Comparison of ENCODE assay signal across 15 cellular contexts in the genomic region with DNA sequence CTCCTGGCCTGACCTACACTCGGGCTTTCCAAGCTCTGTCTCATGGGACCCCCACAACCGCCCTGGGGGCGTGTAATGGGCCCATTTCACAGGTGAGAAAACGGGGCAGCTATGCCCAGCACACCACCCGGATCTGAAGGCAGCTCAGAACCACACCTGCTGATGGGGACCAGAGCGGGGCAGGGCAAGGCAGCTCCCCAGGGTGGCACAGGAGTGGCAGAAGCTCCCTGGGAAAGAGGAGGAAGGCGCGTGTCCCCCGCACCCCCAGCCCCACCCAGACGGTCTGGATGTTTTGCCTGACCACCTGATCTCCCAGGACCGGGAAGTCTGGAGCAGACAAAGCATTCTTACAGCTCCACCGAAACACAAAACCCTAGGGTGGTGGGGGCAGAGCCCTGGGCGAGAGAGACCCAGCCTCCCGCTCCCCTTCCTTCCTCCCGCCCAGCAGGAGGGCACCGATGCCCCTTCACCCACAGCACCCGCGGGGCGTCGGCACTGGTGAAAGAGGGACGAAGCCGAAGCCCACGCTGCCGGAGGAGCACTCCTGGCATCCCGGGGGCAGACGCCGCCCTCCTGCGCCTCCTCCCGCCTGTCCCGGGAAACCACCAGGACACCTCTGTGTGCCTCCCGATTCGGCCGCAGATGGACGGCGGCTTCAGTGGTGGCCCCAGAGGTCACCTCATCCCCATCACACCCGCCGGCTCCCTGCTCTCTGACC. TPM values are rescaled to one million over a fixed set of nuclear protein-coding genes. Genes with fewer than 3 reads are reported as not detected.
A peak's percentile ranks its signal among the peaks of the same experiment; 100 is the strongest.
DNase-seq lines count a peak whose midpoint lies in the region; ATAC-seq and TF ChIP-seq lines count a peak whose summit lies in the region.
"Had no signal": no experiment of that assay in that cellular context is flagged by ENCODE, and none has a peak within 500 bp of the region (broad histone marks: within the 10 kb centered on the region; RNA-seq: fewer than 3 reads in every experiment).

No MANE protein-coding gene starts in this region.

- no peaks in the 10 kb centered on the region for H3K9me3 Mint-ChIP-seq in dendritic cell treated with granulocyte-macrophage colony-stimulating factor and Interleukin-4, amounts not matched to agents 40 ng/mL and 50 ng/mL, for 4 days
- H3K9me3 Mint-ChIP-seq in naive thymus-derived CD4-positive, alpha-beta T cell, result no peaks in the 10 kb centered on the region

- peaks cover 64% of the 10 kb centered on the region for H3K36me3 Mint-ChIP-seq in dendritic cell treated with granulocyte-macrophage colony-stimulating factor and Interleukin-4, amounts not matched to agents 40 ng/mL and 50 ng/mL, for 4 days (ENCODE audit: low read depth)
- H3K36me3 Mint-ChIP-seq in naive thymus-derived CD4-positive, alpha-beta T cell, result peaks cover 0 to 2% (median 0%) of the 10 kb centered on the region in 5 donors

- H3K9me3 ChIP-seq in right atrium auricular region, result no peaks in the 10 kb centered on the region
- H3K9me3 ChIP-seq in naive thymus-derived CD4-positive, alpha-beta T cell (ENCODE audit: control insufficient read depth in 2 of 3, low read length in 3 of 3), result no peaks in the 10 kb centered on the region
- no peaks in the 10 kb centered on the region for H3K9me3 ChIP-seq in uterus
- H3K9me3 ChIP-seq in GM23248 (ENCODE audit: low read depth), result no peaks in the 10 kb centered on the region

- 92 to 93% methylated on average over 34 to 36 of the region's 37 CpGs for WGBS in GM23248 (ENCODE audit: low coverage in 1 of 2, low lambda C conversion rate in 2 of 2, missing lambda C conversion rate in 2 of 2), 2 experiments

- in situ Hi-C loops in GM23248 (cut with MboI), result no loop called here

- H3K4me3 Mint-ChIP-seq in dendritic cell treated with granulocyte-macrophage colony-stimulating factor and Interleukin-4, amounts not matched to agents 40 ng/mL and 50 ng/mL, for 4 days, result no peak overlapping the region
- peak overlapping the region in 9 of 10 donors; percentile 40 to 83 (median 67) for H3K4me3 Mint-ChIP-seq in naive thymus-derived CD4-positive, alpha-beta T cell

- H3K27me3 ChIP-seq in right atrium auricular region (no peaks in the 10 kb centered on the region), uterus (no peaks in the 10 kb centered on the region), GM23248 (replicated peaks; ENCODE audit: insufficient read depth) (no peaks in the 10 kb centered on the region)
- H3K27me3 ChIP-seq in naive thymus-derived CD4-positive, alpha-beta T cell (ENCODE audit: control insufficient read depth in 2 of 2, insufficient read depth in 2 of 2, low read length in 2 of 2), result no peaks in the 10 kb centered on the region

- POLR2A ChIA-PET in naive thymus-derived CD4-positive, alpha-beta T cell (lab: Charles Lee), result interaction anchor here (1.3 to 2.9 kb wide), 2 partner anchors 8 to 18 kb away, joined by 3 to 19 read pairs; no protein-coding TSS in a partner anchor

- TF ChIP-seq POLR2A in uterus (IDR thresholded peaks at IDR 0.05), result no peak

- no peak for DNase-seq in right atrium auricular region (ENCODE audit: low spot score)
- no peak for DNase-seq in Right ventricle myocardium superior
- no peak for DNase-seq in naive thymus-derived CD4-positive, alpha-beta T cell
- no peak for DNase-seq in uterus
- DNase-seq in GM23248, result no peak
- DNase-seq: activated CD4-positive, alpha-beta T cell treated with anti-CD3 and anti-CD28 coated beads for 1 hour; activated gamma-delta T cell; DND-41; NCI-H2171 treated with DMSO at 0.1 percent for 48 hours; occipital lobe; OCI-M1 had no signal

- H4K20me1 ChIP-seq in GM23248 (ENCODE audit: insufficient read depth), result no peaks in the 10 kb centered on the region

- CTCF ChIA-PET in naive thymus-derived CD4-positive, alpha-beta T cell (lab: Charles Lee), result interaction anchor here (0.8 kb wide), 1 partner anchor 40 kb away, joined by 3 read pairs; no protein-coding TSS in a partner anchor

- H3K79me2 ChIP-seq in GM23248 (ENCODE audit: insufficient read depth), result no peaks in the 10 kb centered on the region

- H3F3A ChIP-seq in GM23248 (ENCODE audit: insufficient read depth), result no peaks in the 10 kb centered on the region

- H3K27ac Mint-ChIP-seq in dendritic cell treated with granulocyte-macrophage colony-stimulating factor and Interleukin-4, amounts not matched to agents 40 ng/mL and 50 ng/mL, for 4 days, result peak overlapping the region; percentile 75
- H3K27ac Mint-ChIP-seq in naive thymus-derived CD4-positive, alpha-beta T cell, result peak overlapping the region in 7 of 9 donors; percentile 55 to 83 (median 65)

- H3K4me1 ChIP-seq in right atrium auricular region, result peaks cover 0 to 90% of the 10 kb centered on the region in 2 donors
- peaks cover 41 to 67% of the 10 kb centered on the region in 2 donors for H3K4me1 ChIP-seq in naive thymus-derived CD4-positive, alpha-beta T cell (ENCODE audit: control insufficient read depth in 2 of 2, insufficient read depth in 2 of 2, low read length in 2 of 2)
- peaks cover 0 to 38% of the 10 kb centered on the region in 2 donors for H3K4me1 ChIP-seq in uterus
- no peaks in the 10 kb centered on the region for H3K4me1 ChIP-seq in GM23248 (ENCODE audit: insufficient read depth)

- intact Hi-C loops in Right ventricle myocardium superior (cut with DNase I) (no loop called here), uterus (cut with DNase I; ENCODE audit: low total_unique reads) (no loop called here)
- intact Hi-C loops in dendritic cell treated with granulocyte-macrophage colony-stimulating factor and Interleukin-4, amounts not matched to agents 40 ng/mL and 50 ng/mL, for 4 days (cut with micrococcal nuclease), result loop anchor here (5.0 kb wide), 2 partner anchors 44 to 86 kb away; no protein-coding TSS in a partner anchor
- intact Hi-C loops in naive thymus-derived CD4-positive, alpha-beta T cell (cut with micrococcal nuclease), result loop anchor here in 1 of 2 donors (10.0 kb wide), 2 partner anchors 127 to 353 kb away; partner anchors contain the start of genes SNAPC4 and TRAF2

- ATAC-seq in Right ventricle myocardium superior (ENCODE audit: poor library complexity) (no peak), HG02970 (IDR thresholded peaks at IDR 0.05; ENCODE audit: low FRiP score, unreplicated experiment) (no peak), HG03097 (IDR thresholded peaks at IDR 0.05; ENCODE audit: low FRiP score, unreplicated experiment) (no peak)
- no peak for ATAC-seq in naive thymus-derived CD4-positive, alpha-beta T cell
- ATAC-seq: GM12878 had no signal

- H3K36me3 ChIP-seq in right atrium auricular region (peaks cover 6% of the 10 kb centered on the region), uterus (no peaks in the 10 kb centered on the region), GM23248 (ENCODE audit: low read depth) (no peaks in the 10 kb centered on the region)
- H3K36me3 ChIP-seq in naive thymus-derived CD4-positive, alpha-beta T cell (ENCODE audit: control insufficient read depth in 2 of 3, insufficient read depth in 3 of 3, low read length in 3 of 3), result peaks cover 0 to 4% (median 0%) of the 10 kb centered on the region in 3 experiments

- H3K27ac ChIP-seq in right atrium auricular region, result peak overlapping the region; percentile 48 to 52
- H3K27ac ChIP-seq in naive thymus-derived CD4-positive, alpha-beta T cell (ENCODE audit: low read depth, low read length), result no peak overlapping the region
- H3K27ac ChIP-seq in uterus, result peak overlapping the region; percentile 13 to 39
- H3K27ac ChIP-seq in GM23248, result no peak overlapping the region

- H3K4me1 Mint-ChIP-seq in dendritic cell treated with granulocyte-macrophage colony-stimulating factor and Interleukin-4, amounts not matched to agents 40 ng/mL and 50 ng/mL, for 4 days (ENCODE audit: low read depth), result peaks cover 87% of the 10 kb centered on the region
- H3K4me1 Mint-ChIP-seq in naive thymus-derived CD4-positive, alpha-beta T cell, result peaks cover 21 to 66% (median 42%) of the 10 kb centered on the region in 7 donors

- H3K4me3 ChIP-seq in right atrium auricular region (no peak overlapping the region), uterus (no peak overlapping the region), GM23248 (no peak overlapping the region)
- H3K4me3 ChIP-seq in naive thymus-derived CD4-positive, alpha-beta T cell (ENCODE audit: low read length), result no peak overlapping the region
- H3K4me3 ChIP-seq: GM12878 had no signal

- TF ChIP-seq CTCF in right atrium auricular region (IDR thresholded peaks at IDR 0.05) (no peak), uterus (IDR thresholded peaks at IDR 0.05) (no peak)

- H2AFZ ChIP-seq in GM23248, result no peak overlapping the region

- no peak overlapping the region for H3K9ac ChIP-seq in GM23248

- peaks cover 19% of the 10 kb centered on the region for H3K27me3 Mint-ChIP-seq in dendritic cell treated with granulocyte-macrophage colony-stimulating factor and Interleukin-4, amounts not matched to agents 40 ng/mL and 50 ng/mL, for 4 days
- no peaks in the 10 kb centered on the region for H3K27me3 Mint-ChIP-seq in naive thymus-derived CD4-positive, alpha-beta T cell

- no peaks in the 10 kb centered on the region for H3K9me2 ChIP-seq in GM23248 (ENCODE audit: insufficient read depth)

- H3K4me2 ChIP-seq in GM23248 (ENCODE audit: unreplicated experiment), result no peak overlapping the region

RNA-seq across cellular contexts. Expression of gene NOTCH1, which starts 14.5 kb away (rescaled TPM):
- total RNA-seq in right atrium auricular region (10 to 100 TPM; 14.2 to 39.7 TPM), Right ventricle myocardium superior (16.8 TPM), uterus (100 to 1,000 TPM in 1 of 4 donors, 10 to 100 TPM in 3; 19.7 to 109 (median 35.6) TPM)
- total RNA-seq in naive thymus-derived CD4-positive, alpha-beta T cell, result 10 to 100 TPM; 49.7 to 92.9 (median 58.0) TPM
- polyA plus RNA-seq in naive thymus-derived CD4-positive, alpha-beta T cell, result 1 to 10 TPM; 1.9 to 7.1 TPM
- 5.2 and 5.7 TPM in 2 replicates for total RNA-seq in GM23248 (2014; rRNA removed; shearing (Covaris generic))
- 1.5 TPM in 2 replicates for polyA plus RNA-seq in GM23248 (2016; fragmentation: Nextera tagmentation; extraction: Ambion mirVana)

RNA-seq across cellular contexts. Expression of gene SEC16A, which starts 48.5 kb away (rescaled TPM):
- 10 to 100 TPM; 32.6 to 41.6 TPM for total RNA-seq in right atrium auricular region
- 21.4 TPM for total RNA-seq in Right ventricle myocardium superior
- total RNA-seq in naive thymus-derived CD4-positive, alpha-beta T cell, result 10 to 100 TPM; 79.8 to 88.5 (median 86.1) TPM
- 10 to 100 TPM; 25.4 to 42.9 TPM for polyA plus RNA-seq in naive thymus-derived CD4-positive, alpha-beta T cell
- 10 to 100 TPM; 18.8 to 73.2 (median 35.1) TPM for total RNA-seq in uterus
- 32.0 and 34.5 TPM in 2 replicates for total RNA-seq in GM23248 (2014; rRNA removed; shearing (Covaris generic))
- 40.4 and 43.4 TPM in 2 replicates for polyA plus RNA-seq in GM23248 (2016; fragmentation: Nextera tagmentation; extraction: Ambion mirVana)

Comparison
In these comparisons a context has a peak if more than half of its experiments do, and no peak if none do; other contexts are left out.
1. H3K27ac ChIP-seq: peak in right atrium auricular region (2 of 2) and uterus (2 of 2); none in naive thymus-derived CD4-positive, alpha-beta T cell (single experiment) and GM23248 (single experiment).